Comparison of ENCODE assay signal across 11 cellular contexts in genomic region chr3:19539488-19540395, GRCh38.
DNase-seq lines count a peak whose midpoint lies in the region; ATAC-seq and TF ChIP-seq lines count a peak whose summit lies in the region.
"Had no signal": no experiment of that assay in that cellular context is flagged by ENCODE, and none has a peak within 500 bp of the region (broad histone marks: within the 10 kb centered on the region; RNA-seq: fewer than 3 reads in every experiment).

No MANE protein-coding gene starts in this region.

- no peaks in the 10 kb centered on the region for H3K36me3 ChIP-seq in colonic mucosa

- TF ChIP-seq CTCF in colonic mucosa (IDR thresholded peaks at IDR 0.05), result no peak

- H3K4me3 ChIP-seq in colonic mucosa, result no peak overlapping the region

- DNase-seq in stimulated activated CD4-positive, alpha-beta T cell treated with anti-CD3 and anti-CD28 coated beads, Interleukin-4, amount 100 ng/mL, for 4 hours, result no peak
- DNase-seq in colonic mucosa, result no peak
- no peak for DNase-seq in activated CD4-positive, alpha-beta T cell treated with anti-CD3 and anti-CD28 coated beads for 48 hours
- no peak for DNase-seq in SW480 (ENCODE audit: low spot score)
- DNase-seq: activated T-cell treated with anti-CD3 and anti-CD28 coated beads, Interleukin-2, amount 50 U/mL, for 24 hours; DMS79 treated with DMSO at 0.1 percent for 48 hours had no signal

- H3K27ac ChIP-seq in colonic mucosa, result no peak overlapping the region

- H3K9me3 ChIP-seq in colonic mucosa, result no peaks in the 10 kb centered on the region

- no peak overlapping the region for H3K9ac ChIP-seq in colonic mucosa (ENCODE audit: low read depth in 2 of 2, low read length in 2 of 2)

- intact Hi-C loops in colonic mucosa (cut with DNase I), result loop anchor here (2.0 to 10.0 kb wide), 3 partner anchors 191 to 495 kb away; no protein-coding TSS in a partner anchor

- ATAC-seq in GM18861 (IDR thresholded peaks at IDR 0.05; ENCODE audit: unreplicated experiment), result peak; percentile 63
- peak; percentile 73 for ATAC-seq in GM21723 (IDR thresholded peaks at IDR 0.05; ENCODE audit: unreplicated experiment)
- ATAC-seq in HG03439 (IDR thresholded peaks at IDR 0.05; ENCODE audit: unreplicated experiment), result peak; percentile 72
- peak; percentile 18 for ATAC-seq in esophagus mucosa
- ATAC-seq: Panc1 had no signal

- peaks cover 4% of the 10 kb centered on the region for H3K4me1 ChIP-seq in colonic mucosa

- H3K27me3 ChIP-seq in colonic mucosa, result no peaks in the 10 kb centered on the region

Comparison
In these comparisons a context has a peak if more than half of its experiments do, and no peak if none do; other contexts are left out.
1. ATAC-seq: peak in every context shown above with its lines; median percentile 73 in GM21723; 72 in HG03439; 63 in GM18861; 18 in esophagus mucosa.